19 cellular contexts compared by ENCODE assay signal in genomic region chr1:205169248-205169647, GRCh38. TPM values are rescaled to one million over a fixed set of nuclear protein-coding genes. Genes with fewer than 3 reads are reported as not detected.
DNase-seq lines count a peak whose midpoint lies in the region; ATAC-seq, FAIRE-seq and TF ChIP-seq lines count a peak whose summit lies in the region.
"Had no signal": no experiment of that assay in that cellular context is flagged by ENCODE, and none has a peak within 500 bp of the region (broad histone marks: within the 10 kb centered on the region; RNA-seq: fewer than 3 reads in every experiment).

No MANE protein-coding gene starts in this region.

- no peak overlapping the region for H3K9ac ChIP-seq in K562 (ENCODE audit: insufficient read depth in 1 of 2, low read depth in 2 of 2, low read length in 2 of 2)
- H3K9ac ChIP-seq: BLaER1, GM23248 had no signal

- no peaks in the 10 kb centered on the region for H3K9me3 Mint-ChIP-seq in MCF 10A (ENCODE audit: unreplicated experiment)
- H3K9me3 Mint-ChIP-seq in osteocyte (ENCODE audit: unreplicated experiment), result no peaks in the 10 kb centered on the region
- no peaks in the 10 kb centered on the region for H3K9me3 Mint-ChIP-seq in stimulated activated naive B cell treated with anti-CD40 and anti-IgM and Interleukin-4, amounts not matched to agents 10 μg/mL and 1 μg/mL and 100 μg/mL, for 72 hours
- H3K9me3 Mint-ChIP-seq: CD8-positive, alpha-beta memory T cell had no signal

- H3K4me2 ChIP-seq in K562 (ENCODE audit: insufficient read depth, low read length), result no peak overlapping the region
- H3K4me2 ChIP-seq: BLaER1 had no signal

- no peak for FAIRE-seq in K562 (lab: Jason Lieb, UNC)
- no peak for FAIRE-seq in GM12892 (lab: Jason Lieb, UNC)
- FAIRE-seq: H54 had no signal

- no peaks in the 10 kb centered on the region for H3K9me3 ChIP-seq in breast epithelium
- H3K9me3 ChIP-seq in K562 (replicated peaks; ENCODE audit: control insufficient read depth, insufficient read depth, low read depth, low read length), result no peaks in the 10 kb centered on the region
- H3K9me3 ChIP-seq: BLaER1, Caco-2 had no signal

- H3K4me3 ChIP-seq in breast epithelium (no peak overlapping the region), K562 (no peak overlapping the region)
- H3K4me3 ChIP-seq: BLaER1, GM23248 had no signal

- TF ChIP-seq POLR2A in breast epithelium (IDR thresholded peaks at IDR 0.05) (no peak), K562 (conservative IDR thresholded peaks at IDR 0.05) (no peak), GM12892 (IDR thresholded peaks at IDR 0.05; ENCODE audit: low read depth, low read length) (no peak)

- H3K36me3 Mint-ChIP-seq in MCF 10A (ENCODE audit: insufficient read depth, unreplicated experiment), result peaks cover 58% of the 10 kb centered on the region
- H3K36me3 Mint-ChIP-seq in osteocyte (ENCODE audit: unreplicated experiment), result peaks cover 35% of the 10 kb centered on the region
- peaks cover 31 to 51% of the 10 kb centered on the region in 2 donors for H3K36me3 Mint-ChIP-seq in stimulated activated naive B cell treated with anti-CD40 and anti-IgM and Interleukin-4, amounts not matched to agents 10 μg/mL and 1 μg/mL and 100 μg/mL, for 72 hours

- no peak for DNase-seq in MCF 10A (ENCODE audit: unreplicated experiment)
- DNase-seq in breast epithelium (ENCODE audit: low spot score in 2 of 2), result no peak
- DNase-seq in K562 (ENCODE audit: extremely low read depth in 1 of 4, low spot score in 3 of 4), result no peak
- no peak for DNase-seq in osteocyte (ENCODE audit: extremely low spot score, unreplicated experiment)
- DNase-seq in stimulated activated naive B cell treated with anti-CD40 and anti-IgM and Interleukin-4, amounts not matched to agents 10 μg/mL and 1 μg/mL and 100 μg/mL, for 72 hours, result no peak
- DNase-seq in ureter (ENCODE audit: low spot score), result no peak
- DNase-seq in GM12892 (ENCODE audit: insufficient read length), result no peak
- no peak for DNase-seq in germinal center (ENCODE audit: low spot score)
- DNase-seq: 8988T; AML-193; Caco-2; CD8-positive, alpha-beta memory T cell; DND-41; GF-D8; GM23248 had no signal

- intact Hi-C loops in MCF 10A (cut with micrococcal nuclease), result no loop called here
- intact Hi-C loops in breast epithelium (cut with DNase I; ENCODE audit: low total_unique reads), result no loop called here
- intact Hi-C loops in K562 (cut with micrococcal nuclease), result no loop called here

- H3K4me1 Mint-ChIP-seq in MCF 10A (ENCODE audit: insufficient read depth, unreplicated experiment), result peaks cover 9% of the 10 kb centered on the region
- H3K4me1 Mint-ChIP-seq in osteocyte (ENCODE audit: unreplicated experiment), result peaks cover 10% of the 10 kb centered on the region
- H3K4me1 Mint-ChIP-seq in stimulated activated naive B cell treated with anti-CD40 and anti-IgM and Interleukin-4, amounts not matched to agents 10 μg/mL and 1 μg/mL and 100 μg/mL, for 72 hours, result peaks cover 0 to 5% of the 10 kb centered on the region in 2 donors

- no peak for TF ChIP-seq CTCF in MCF 10A (IDR thresholded peaks at IDR 0.05; ENCODE audit: unreplicated experiment)
- no peak for TF ChIP-seq CTCF in breast epithelium (IDR thresholded peaks at IDR 0.05)
- no peak for TF ChIP-seq CTCF in K562 (IDR thresholded peaks at IDR 0.05 in 2 of 3, conservative IDR thresholded peaks at IDR 0.05 in 1 of 3; ENCODE audit: insufficient read depth in 2 of 3, low read depth in 1 of 3, low read length in 3 of 3)
- no peak for TF ChIP-seq CTCF in osteocyte (IDR thresholded peaks at IDR 0.05)

- H4K20me1 ChIP-seq in K562 (replicated peaks; ENCODE audit: control insufficient read depth, insufficient read depth, low read length), result no peaks in the 10 kb centered on the region

- CTCF ChIA-PET in MCF 10A (lab: Yijun Ruan, JAX), result interaction anchor here (0.7 to 1.2 kb wide), 4 partner anchors 9 to 28 kb away, joined by 3 to 8 read pairs (median 4); no protein-coding TSS in a partner anchor
- CTCF ChIA-PET in K562 (lab: Yijun Ruan, JAX; ENCODE audit: low intra/inter-chr PET ratio), result no interaction called here

- H3K27me3 ChIP-seq in breast epithelium, result no peaks in the 10 kb centered on the region
- H3K27me3 ChIP-seq in K562 (ENCODE audit: control insufficient read depth in 2 of 2, insufficient read depth in 2 of 2, low read length in 2 of 2), result no peaks in the 10 kb centered on the region
- H3K27me3 ChIP-seq: BLaER1 had no signal

- H3K27ac ChIP-seq in breast epithelium, result no peak overlapping the region
- no peak overlapping the region for H3K27ac ChIP-seq in K562 (ENCODE audit: extremely low read depth, low read depth, low read length)
- H3K27ac ChIP-seq: BLaER1, HL-60 had no signal

- H3K79me2 ChIP-seq in K562 (ENCODE audit: control insufficient read depth, insufficient read depth, low read length), result no peaks in the 10 kb centered on the region; the same call in 2 of the 3 replicates

- H2AFZ ChIP-seq in K562 (ENCODE audit: low read depth, low read length), result no peak overlapping the region
- H2AFZ ChIP-seq: GM23248 had no signal

- no peak for ATAC-seq in K562
- ATAC-seq in stimulated activated naive B cell treated with anti-CD40 and anti-IgM and Interleukin-4, amounts not matched to agents 10 μg/mL and 1 μg/mL and 100 μg/mL, for 72 hours (replicated peaks), result no peak
- ATAC-seq: HCT116 had no signal

- WGBS in K562 (ENCODE audit: insufficient coverage, low coverage, missing lambda C conversion rate), result 84% methylated on average over 10 of the region's 10 CpGs

- TSS peak; percentile 48 for BruUV-seq in MCF 10A (replicated peaks; lab: Mats Ljungman, UMichigan)
- BruUV-seq in K562 (replicated peaks; lab: Mats Ljungman, UMichigan), result no TSS peak

- no peaks in the 10 kb centered on the region for H3K27me3 Mint-ChIP-seq in MCF 10A (ENCODE audit: insufficient read depth, unreplicated experiment)
- H3K27me3 Mint-ChIP-seq in osteocyte (ENCODE audit: unreplicated experiment), result no peaks in the 10 kb centered on the region
- no peaks in the 10 kb centered on the region for H3K27me3 Mint-ChIP-seq in stimulated activated naive B cell treated with anti-CD40 and anti-IgM and Interleukin-4, amounts not matched to agents 10 μg/mL and 1 μg/mL and 100 μg/mL, for 72 hours
- H3K27me3 Mint-ChIP-seq: CD8-positive, alpha-beta memory T cell had no signal

- POLR2A ChIA-PET in MCF 10A (lab: Yijun Ruan, JAX) (interaction anchor here (0.8 to 2.0 kb wide), 5 partner anchors 11 to 59 kb away, joined by 3 to 4 read pairs (median 3); no protein-coding TSS in a partner anchor), K562 (lab: Yijun Ruan, JAX) (interaction anchor here (2.3 to 2.4 kb wide), 3 partner anchors 9 to 18 kb away, joined by 5 to 17 read pairs (median 8); no protein-coding TSS in a partner anchor)

- H3K4me1 ChIP-seq in breast epithelium (no peaks in the 10 kb centered on the region), K562 (replicated peaks in 1 of 2; ENCODE audit: control insufficient read depth in 2 of 2, insufficient read depth in 2 of 2, low read length in 2 of 2) (peaks cover 17 to 43% of the 10 kb centered on the region in 2 experiments)

- H3K9me1 ChIP-seq in K562 (ENCODE audit: control insufficient read depth, insufficient read depth, low read length), result no peaks in the 10 kb centered on the region

- H3K27ac Mint-ChIP-seq in MCF 10A (ENCODE audit: low read depth, unreplicated experiment), result no peak overlapping the region
- H3K27ac Mint-ChIP-seq in osteocyte (ENCODE audit: unreplicated experiment), result peak overlapping the region; percentile 18
- peak overlapping the region; percentile 42 for H3K27ac Mint-ChIP-seq in stimulated activated naive B cell treated with anti-CD40 and anti-IgM and Interleukin-4, amounts not matched to agents 10 μg/mL and 1 μg/mL and 100 μg/mL, for 72 hours
- H3K27ac Mint-ChIP-seq: CD8-positive, alpha-beta memory T cell had no signal

- no peak for TF ChIP-seq RAD21 in K562 (CRISPR knock-in tag; conservative IDR thresholded peaks at IDR 0.05 in 1 of 2, IDR thresholded peaks at IDR 0.05 in 1 of 2)

- H3K4me3 Mint-ChIP-seq in MCF 10A (ENCODE audit: unreplicated experiment) (no peak overlapping the region), osteocyte (ENCODE audit: unreplicated experiment) (no peak overlapping the region)
- H3K4me3 Mint-ChIP-seq in stimulated activated naive B cell treated with anti-CD40 and anti-IgM and Interleukin-4, amounts not matched to agents 10 μg/mL and 1 μg/mL and 100 μg/mL, for 72 hours, result no peak overlapping the region
- H3K4me3 Mint-ChIP-seq: CD8-positive, alpha-beta memory T cell had no signal

- H3K36me3 ChIP-seq in breast epithelium (no peaks in the 10 kb centered on the region), K562 (ENCODE audit: control insufficient read depth, insufficient read depth, low read length) (peaks cover 29% of the 10 kb centered on the region)

- TF ChIP-seq EP300 in K562 (IDR thresholded peaks at IDR 0.05; ENCODE audit: low read length), result no peak

- in situ Hi-C loops in K562 (cut with MboI), result no loop called here

RNA-seq across cellular contexts. Expression of gene DSTYK, which starts 42.3 kb away (rescaled TPM):
- total RNA-seq in MCF 10A (2022), result 18.4 and 21.5 TPM in 2 replicates
- total RNA-seq in breast epithelium, result 10 to 100 TPM; 10.2 to 19.3 (median 12.5) TPM
- 12.5 and 15.3 TPM in 2 replicates for total RNA-seq in K562 (2011; cell fraction: chromatin; rRNA removed; ENCODE audit: low replicate concordance)
- 6.3 and 7.2 TPM in 2 replicates for total RNA-seq in K562 (2011; cell fraction: nucleolus; rRNA removed)
- total RNA-seq in K562 (2011; cell fraction: nucleoplasm; rRNA removed), result 11.8 and 16.3 TPM in 2 replicates
- 4.2 and 5.5 TPM in 2 replicates for total RNA-seq in K562 (2014; rRNA removed)
- 7.0 TPM in 2 replicates for total RNA-seq in K562 (2014; rRNA removed; fragmentation: Illumina TruSeq; extraction: Trizol)
- total RNA-seq in K562 (2015; rRNA removed; fragmentation: Illumina TruSeq; extraction: Trizol), result 6.6 and 7.1 TPM in 2 replicates
- 6.2 and 7.3 TPM in 2 replicates for total RNA-seq in K562 (2021)
- 6.3 and 7.0 TPM in 2 replicates for polyA plus RNA-seq in K562 (2011; rRNA removed)
- 2.3 and 4.7 TPM in 2 replicates for polyA plus RNA-seq in K562 (2011; cell fraction: cytosol; rRNA removed)
- 2.9 and 3.0 TPM in 2 replicates for polyA plus RNA-seq in K562 (2011; cell fraction: nucleus; rRNA removed)
- 5.6 and 8.7 TPM in 2 replicates for polyA plus RNA-seq in K562 (2012)
- 6.3 and 6.9 TPM in 2 replicates for polyA plus RNA-seq in K562 (2014; fragmentation: Illumina TruSeq; extraction: Trizol)
- polyA plus RNA-seq in K562 (2014; fragmentation: Nextera tagmentation; extraction: Ambion mirVana), result 1 to 10 TPM; 4.6 to 5.0 TPM
- polyA plus RNA-seq in K562 (2014; rRNA removed), result 4.8 and 5.4 TPM in 2 replicates
- 11.5 and 13.9 TPM in 2 replicates for polyA minus RNA-seq in K562 (2011; rRNA and poly(A)+ RNA removed)
- 4.2 and 4.4 TPM in 2 replicates for polyA minus RNA-seq in K562 (2011; cell fraction: cytosol; rRNA and poly(A)+ RNA removed)
- polyA minus RNA-seq in K562 (2011; cell fraction: nucleus; rRNA and poly(A)+ RNA removed), result 4.6 and 8.2 TPM in 2 replicates
- total RNA-seq in osteocyte, result 15.3 and 15.6 TPM in 2 replicates
- total RNA-seq in ureter, result 12.6 TPM
- polyA plus RNA-seq in GM12892 (2012; ENCODE audit: missing spikeins), result 2.0 TPM

RNA-seq across cellular contexts. Expression of gene RBBP5, which starts 47.5 kb away (rescaled TPM):
- 24.8 and 30.4 TPM in 2 replicates for total RNA-seq in MCF 10A (2022)
- total RNA-seq in breast epithelium, result 10 to 100 TPM; 15.7 to 25.5 (median 15.8) TPM
- total RNA-seq in K562 (2011; cell fraction: chromatin; rRNA removed; ENCODE audit: low replicate concordance), result 19.0 and 34.7 TPM in 2 replicates
- 11.5 and 13.0 TPM in 2 replicates for total RNA-seq in K562 (2011; cell fraction: nucleolus; rRNA removed)
- total RNA-seq in K562 (2011; cell fraction: nucleoplasm; rRNA removed), result 18.9 and 25.9 TPM in 2 replicates
- total RNA-seq in K562 (2014; rRNA removed), result 23.1 and 23.5 TPM in 2 replicates
- total RNA-seq in K562 (2014; rRNA removed; fragmentation: Illumina TruSeq; extraction: Trizol), result 37.4 and 38.7 TPM in 2 replicates
- total RNA-seq in K562 (2015; rRNA removed; fragmentation: Illumina TruSeq; extraction: Trizol), result 31.1 and 34.9 TPM in 2 replicates
- 24.7 and 25.4 TPM in 2 replicates for total RNA-seq in K562 (2021)
- 21.3 and 29.1 TPM in 2 replicates for polyA plus RNA-seq in K562 (2011; rRNA removed)
- 7.5 and 16.4 TPM in 2 replicates for polyA plus RNA-seq in K562 (2011; cell fraction: cytosol; rRNA removed)
- 4.6 and 5.7 TPM in 2 replicates for polyA plus RNA-seq in K562 (2011; cell fraction: nucleus; rRNA removed)
- 17.8 and 19.5 TPM in 2 replicates for polyA plus RNA-seq in K562 (2012)
- 26.1 and 31.9 TPM in 2 replicates for polyA plus RNA-seq in K562 (2014; fragmentation: Illumina TruSeq; extraction: Trizol)
- polyA plus RNA-seq in K562 (2014; fragmentation: Nextera tagmentation; extraction: Ambion mirVana), result 10 to 100 TPM; 20.0 to 28.4 TPM
- 17.2 and 20.7 TPM in 2 replicates for polyA plus RNA-seq in K562 (2014; rRNA removed)
- 50.4 and 73.6 TPM in 2 replicates for polyA minus RNA-seq in K562 (2011; rRNA and poly(A)+ RNA removed)
- 17.9 and 25.6 TPM in 2 replicates for polyA minus RNA-seq in K562 (2011; cell fraction: cytosol; rRNA and poly(A)+ RNA removed)
- polyA minus RNA-seq in K562 (2011; cell fraction: nucleus; rRNA and poly(A)+ RNA removed), result 6.1 and 10.8 TPM in 2 replicates
- 14.7 and 17.3 TPM in 2 replicates for total RNA-seq in osteocyte
- 13.7 TPM for total RNA-seq in ureter
- 11.2 TPM for polyA plus RNA-seq in GM12892 (2012; ENCODE audit: missing spikeins)

RNA-seq across cellular contexts. Expression of gene TMCC2, which starts 58.5 kb away (rescaled TPM):
- total RNA-seq in MCF 10A (2022), result 0.54 and 0.79 TPM in 2 replicates
- total RNA-seq in breast epithelium, result 1 to 10 TPM; 1.1 to 2.2 (median 2.0) TPM
- 0.44 and 1.0 TPM in 2 replicates for total RNA-seq in K562 (2011; cell fraction: chromatin; rRNA removed; ENCODE audit: low replicate concordance)
- 0.66 and 1.0 TPM in 2 replicates for total RNA-seq in K562 (2011; cell fraction: nucleolus; rRNA removed)
- 0.51 and 1.1 TPM in 2 replicates for total RNA-seq in K562 (2011; cell fraction: nucleoplasm; rRNA removed)
- total RNA-seq in K562 (2014; rRNA removed), result 1.5 and 1.6 TPM in 2 replicates
- 0.48 and 0.62 TPM in 2 replicates for total RNA-seq in K562 (2014; rRNA removed; fragmentation: Illumina TruSeq; extraction: Trizol)
- total RNA-seq in K562 (2015; rRNA removed; fragmentation: Illumina TruSeq; extraction: Trizol), result 0.94 and 0.98 TPM in 2 replicates
- total RNA-seq in K562 (2021), result 1.8 TPM in 2 replicates
- polyA plus RNA-seq in K562 (2011; rRNA removed), result 0.60 and 1.3 TPM in 2 replicates
- polyA plus RNA-seq in K562 (2011; cell fraction: cytosol; rRNA removed), result 1.6 and 1.7 TPM in 2 replicates
- polyA plus RNA-seq in K562 (2011; cell fraction: nucleus; rRNA removed), result 1.6 and 1.9 TPM in 2 replicates
- 2.0 and 6.3 TPM in 2 replicates for polyA plus RNA-seq in K562 (2012)
- 1.2 and 1.3 TPM in 2 replicates for polyA plus RNA-seq in K562 (2014; fragmentation: Illumina TruSeq; extraction: Trizol)
- under 1 TPM; 0.06 to 0.10 TPM for polyA plus RNA-seq in K562 (2014; fragmentation: Nextera tagmentation; extraction: Ambion mirVana)
- polyA plus RNA-seq in K562 (2014; rRNA removed), result 1.2 and 2.0 TPM in 2 replicates
- 0.74 and 1.3 TPM in 2 replicates for polyA minus RNA-seq in K562 (2011; rRNA and poly(A)+ RNA removed)
- polyA minus RNA-seq in K562 (2011; cell fraction: cytosol; rRNA and poly(A)+ RNA removed), result 0.76 and 2.9 TPM in 2 replicates
- polyA minus RNA-seq in K562 (2011; cell fraction: nucleus; rRNA and poly(A)+ RNA removed), result 0.54 and 1.6 TPM in 2 replicates
- total RNA-seq in osteocyte, result 3.4 and 4.7 TPM in 2 replicates
- 0.55 TPM for total RNA-seq in ureter
- polyA plus RNA-seq in GM12892 (2012; ENCODE audit: missing spikeins), result 1.1 TPM
